26 cellular contexts compared by ENCODE assay signal in the genomic region with DNA sequence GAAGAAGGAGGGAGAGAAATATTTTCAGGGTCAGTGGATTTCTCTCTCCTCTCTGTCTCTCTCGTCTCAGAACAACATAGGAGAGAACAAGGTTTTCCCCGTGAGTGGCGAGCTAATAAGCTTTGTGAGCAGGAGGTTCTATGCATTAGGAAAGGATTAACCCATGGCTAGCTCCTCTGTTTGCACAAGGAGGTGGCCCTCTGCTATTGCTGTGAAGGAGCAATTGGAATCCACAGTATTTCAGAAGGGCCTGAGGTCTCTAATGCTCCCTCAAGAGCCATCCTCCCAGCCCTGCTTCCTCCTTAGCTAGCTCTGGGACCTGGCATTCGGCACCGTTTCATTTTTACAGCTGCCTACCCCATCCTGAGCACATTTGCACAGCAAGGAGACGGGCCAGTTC.
A peak's percentile ranks its signal among the peaks of the same experiment; 100 is the strongest.
DNase-seq lines count a peak whose midpoint lies in the region; ATAC-seq and TF ChIP-seq lines count a peak whose summit lies in the region.
"Had no signal": no experiment of that assay in that cellular context is flagged by ENCODE, and none has a peak within 500 bp of the region (broad histone marks: within the 10 kb centered on the region; RNA-seq: fewer than 3 reads in every experiment).

No MANE protein-coding gene starts in this region.

- ATAC-seq in Right ventricle myocardium superior (ENCODE audit: poor library complexity), result peak; percentile 6
- no peak for ATAC-seq in left cardiac atrium
- peak; percentile 24 to 55 for ATAC-seq in lower lobe of right lung
- ATAC-seq in upper lobe of right lung, result peak; percentile 47
- ATAC-seq: activated CD4-positive, CD25-positive, alpha-beta regulatory T cell treated with anti-CD3 and anti-CD28 coated beads, Interleukin-2, amount 50 U/mL, for 24 hours; effector memory CD8-positive, alpha-beta T cell; foreskin keratinocyte; naive thymus-derived CD4-positive, alpha-beta T cell; T-cell had no signal

- intact Hi-C loops in Right ventricle myocardium superior (cut with DNase I), result no loop called here
- intact Hi-C loops in left cardiac atrium (cut with DNase I), result no loop called here
- intact Hi-C loops in lower lobe of right lung (cut with DNase I), result no loop called here
- intact Hi-C loops in upper lobe of right lung (cut with DNase I), result no loop called here
- intact Hi-C loops in ovary (cut with DNase I), result no loop called here

- DNase-seq in Right ventricle myocardium superior (no peak), left cardiac atrium (no peak), WERI-Rb-1 (peak; percentile 81), lower lobe of right lung (no peak), upper lobe of right lung (no peak), DMS153 (lab: John Stamatoyannopoulos, UW) (no peak), ovary (no peak)
- DNase-seq in stimulated activated CD4-positive, alpha-beta T cell treated with anti-CD3 and anti-CD28 coated beads, Interleukin-1b, Interleukin-23, amount 100 ng/mL, for 48 hours, result no peak
- DNase-seq: activated CD4-positive, alpha-beta memory T cell treated with anti-CD3 and anti-CD28 coated beads, Interleukin-2, amount 10 ng/mL, durations not matched to agents 7 days and 5 days; activated CD8-positive, alpha-beta memory T cell treated with anti-CD3 and anti-CD28 coated beads, Interleukin-2, amount 50 U/mL, for 48 hours; activated naive CD4-positive, alpha-beta T cell treated with anti-CD3 and anti-CD28 coated beads, Interleukin-2, amount 10 ng/mL, durations not matched to agents 7 days and 5 days; amygdala; BE2C; cortex of kidney; DMS53; effector memory CD8-positive, alpha-beta T cell; foreskin keratinocyte; H9; naive thymus-derived CD4-positive, alpha-beta T cell; NCI-H1105 treated with DMSO at 0.1 percent for 48 hours; NCI-H2081 treated with DMSO at 0.1 percent for 48 hours; NCI-H446; Peyer's patch; T-cell had no signal

- H3K9me3 ChIP-seq in WERI-Rb-1 (ENCODE audit: severe bottlenecking) (no peaks in the 10 kb centered on the region), lower lobe of right lung (no peaks in the 10 kb centered on the region), upper lobe of right lung (no peaks in the 10 kb centered on the region), ovary (no peaks in the 10 kb centered on the region)
- H3K9me3 ChIP-seq: A549, BE2C, Peyer's patch had no signal

- H3K4me1 ChIP-seq in lower lobe of right lung (no peaks in the 10 kb centered on the region), upper lobe of right lung (no peaks in the 10 kb centered on the region), ovary (ENCODE audit: insufficient read depth) (no peaks in the 10 kb centered on the region)
- H3K4me1 ChIP-seq: A549, foreskin keratinocyte, Peyer's patch had no signal

- H3K36me3 ChIP-seq in WERI-Rb-1 (no peaks in the 10 kb centered on the region), lower lobe of right lung (no peaks in the 10 kb centered on the region), upper lobe of right lung (no peaks in the 10 kb centered on the region), ovary (no peaks in the 10 kb centered on the region)
- H3K36me3 ChIP-seq: BE2C, Peyer's patch had no signal

- TF ChIP-seq POLR2A in ovary (IDR thresholded peaks at IDR 0.05), result no peak

- H3K4me3 ChIP-seq in WERI-Rb-1 (ENCODE audit: low read depth, low read length) (peak overlapping the region; percentile 12), lower lobe of right lung (no peak overlapping the region), upper lobe of right lung (no peak overlapping the region), ovary (no peak overlapping the region)
- H3K4me3 ChIP-seq: A549, Peyer's patch had no signal

- H3K27ac ChIP-seq in WERI-Rb-1 (peak overlapping the region; percentile 96), lower lobe of right lung (no peak overlapping the region), upper lobe of right lung (no peak overlapping the region), ovary (no peak overlapping the region)
- H3K27ac ChIP-seq: A549, foreskin keratinocyte, Peyer's patch had no signal

- no peak for TF ChIP-seq EP300 in ovary (IDR thresholded peaks at IDR 0.05)

- TF ChIP-seq CTCF in WERI-Rb-1 (IDR thresholded peaks at IDR 0.05; ENCODE audit: low read depth, low read length), result no peak
- no peak for TF ChIP-seq CTCF in lower lobe of right lung (IDR thresholded peaks at IDR 0.05)
- no peak for TF ChIP-seq CTCF in upper lobe of right lung (IDR thresholded peaks at IDR 0.05)
- no peak for TF ChIP-seq CTCF in ovary (IDR thresholded peaks at IDR 0.05)

- no peaks in the 10 kb centered on the region for H3K27me3 ChIP-seq in WERI-Rb-1 (ENCODE audit: insufficient read depth, low read depth, severe bottlenecking)
- H3K27me3 ChIP-seq in lower lobe of right lung (ENCODE audit: low read depth), result no peaks in the 10 kb centered on the region
- no peaks in the 10 kb centered on the region for H3K27me3 ChIP-seq in upper lobe of right lung
- no peaks in the 10 kb centered on the region for H3K27me3 ChIP-seq in ovary
- H3K27me3 ChIP-seq: BE2C, foreskin keratinocyte, Peyer's patch had no signal

- WGBS in ovary, 3 donors, result 38 to 47% (median 43%) methylated on average over 6 of the region's 6 CpGs

Comparison
In these comparisons a context has a peak if more than half of its experiments do, and no peak if none do; other contexts are left out.
1. ATAC-seq: peak in Right ventricle myocardium superior (single experiment), lower lobe of right lung (2 of 2) and upper lobe of right lung (single experiment); none in left cardiac atrium (0 of 2).